Comparison of ENCODE assay signal across 9 cellular contexts in the genomic region with DNA sequence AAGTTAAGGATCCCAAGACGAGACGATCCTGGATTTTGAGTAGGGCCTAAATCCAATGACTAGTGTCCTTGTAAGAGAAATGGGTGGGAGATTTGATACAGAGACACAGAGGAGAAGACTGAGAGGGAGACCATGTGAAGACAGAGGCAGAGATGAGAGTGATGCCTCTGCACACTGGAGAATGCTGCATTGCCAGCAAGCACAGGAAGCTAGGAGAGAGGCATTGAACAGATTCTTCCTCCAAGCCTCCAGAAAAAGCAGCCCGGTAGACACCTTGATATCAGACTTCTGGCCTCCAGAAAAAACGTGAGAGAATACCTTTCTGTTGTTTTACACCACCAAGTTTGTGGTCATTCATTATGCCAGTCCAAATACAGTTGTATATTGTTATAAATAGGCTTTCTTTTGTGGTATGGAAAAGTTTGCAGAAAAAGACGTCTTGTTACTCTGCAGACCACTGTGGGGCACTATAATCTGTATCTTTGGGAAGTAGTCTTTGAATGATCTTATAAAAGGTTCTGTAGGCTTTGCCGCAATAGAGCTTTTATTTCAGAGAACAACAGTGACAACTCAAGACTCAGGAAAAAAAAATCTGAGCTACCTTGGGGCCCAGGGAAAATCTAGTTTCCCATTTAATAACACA. TPM values are rescaled to one million over a fixed set of nuclear protein-coding genes. Genes with fewer than 3 reads are reported as not detected.
A peak's percentile ranks its signal among the peaks of the same experiment; 100 is the strongest.
DNase-seq lines count a peak whose midpoint lies in the region; ATAC-seq and TF ChIP-seq lines count a peak whose summit lies in the region.
"Had no signal": no experiment of that assay in that cellular context is flagged by ENCODE, and none has a peak within 500 bp of the region (broad histone marks: within the 10 kb centered on the region; RNA-seq: fewer than 3 reads in every experiment).

No MANE protein-coding gene starts in this region.

- H3K9me3 Mint-ChIP-seq in CD4-positive, alpha-beta T cell, result no peaks in the 10 kb centered on the region
- H3K9me3 Mint-ChIP-seq: stimulated activated naive CD8-positive, alpha-beta T cell treated with anti-CD3 and anti-CD28 coated beads, Interleukin-15, Interleukin-2, amounts not matched to agents 100 ng/mL and 50 ng/mL, for 24 hours had no signal

- peaks cover 8% of the 10 kb centered on the region for H3K4me1 Mint-ChIP-seq in CD4-positive, alpha-beta T cell (ENCODE audit: low read depth)

- in situ Hi-C loops in astrocyte of the cerebellum (cut with HindIII; ENCODE audit: low sequenced_read_pairs), result no loop called here

- 37% methylated on average over 6 of the region's 6 CpGs for WGBS in right lobe of liver (ENCODE audit: insufficient coverage, low coverage, low lambda C conversion rate, missing lambda C conversion rate)
- 34 to 43% (median 37%) methylated on average over 6 of the region's 6 CpGs for WGBS in stomach, 5 donors
- WGBS in ovary, 3 donors, result 34 to 42% (median 36%) methylated on average over 6 of the region's 6 CpGs

- peak; percentile 29 for ATAC-seq in CD4-positive, alpha-beta T cell (ENCODE audit: poor library complexity)
- peak; percentile 50 for ATAC-seq in HG03175 (IDR thresholded peaks at IDR 0.05; ENCODE audit: unreplicated experiment)
- ATAC-seq in right lobe of liver, result peak; percentile 86 to 94 (median 90)
- ATAC-seq in HG02588 (IDR thresholded peaks at IDR 0.05; ENCODE audit: unreplicated experiment), result no peak

- H3K4me3 ChIP-seq in astrocyte of the cerebellum (ENCODE audit: low read depth, low read length) (no peak overlapping the region), right lobe of liver (peak overlapping the region in 2 of 3 donors; percentile 24 to 29), stomach (no peak overlapping the region), WERI-Rb-1 (ENCODE audit: low read depth, low read length) (no peak overlapping the region), ovary (no peak overlapping the region)

- intact Hi-C loops in CD4-positive, alpha-beta T cell (cut with DNase I, micrococcal nuclease), result loop anchor here (5.0 to 10.0 kb wide), 2 partner anchors 1355 to 1357 kb away; no protein-coding TSS in a partner anchor
- intact Hi-C loops in right lobe of liver (cut with DNase I), result no loop called here
- intact Hi-C loops in stomach (cut with DNase I; ENCODE audit: low total_unique reads), result no loop called here
- intact Hi-C loops in ovary (cut with DNase I), result loop anchor here in 1 of 4 donors (10.0 kb wide), 1 partner anchor 275 kb away; no protein-coding TSS in a partner anchor

- H3K36me3 ChIP-seq in right lobe of liver, result no peaks in the 10 kb centered on the region
- H3K36me3 ChIP-seq in stomach, result no peaks in the 10 kb centered on the region
- no peaks in the 10 kb centered on the region for H3K36me3 ChIP-seq in WERI-Rb-1
- no peaks in the 10 kb centered on the region for H3K36me3 ChIP-seq in ovary

- H3K4me1 ChIP-seq in right lobe of liver, result peaks cover 0 to 3% (median 0%) of the 10 kb centered on the region in 4 donors
- peaks cover 0 to 22% (median 11%) of the 10 kb centered on the region in 4 donors for H3K4me1 ChIP-seq in stomach
- no peaks in the 10 kb centered on the region for H3K4me1 ChIP-seq in ovary (ENCODE audit: insufficient read depth)

- no peak for DNase-seq in CD4-positive, alpha-beta T cell
- DNase-seq in astrocyte of the cerebellum (ENCODE audit: low read depth), result peak; percentile 27
- no peak for DNase-seq in right lobe of liver
- DNase-seq in stomach, result no peak
- no peak for DNase-seq in WERI-Rb-1
- no peak for DNase-seq in ovary

- H3K27ac Mint-ChIP-seq in CD4-positive, alpha-beta T cell, result no peak overlapping the region
- H3K27ac Mint-ChIP-seq: stimulated activated naive CD8-positive, alpha-beta T cell treated with anti-CD3 and anti-CD28 coated beads, Interleukin-15, Interleukin-2, amounts not matched to agents 100 ng/mL and 50 ng/mL, for 24 hours had no signal

- no peak overlapping the region for H3K27ac ChIP-seq in CD4-positive, alpha-beta T cell (ENCODE audit: low read depth, low read length)
- H3K27ac ChIP-seq in right lobe of liver, result peak overlapping the region in 1 of 3 donors; percentile 3
- H3K27ac ChIP-seq in stomach, result no peak overlapping the region
- H3K27ac ChIP-seq in WERI-Rb-1, result no peak overlapping the region
- no peak overlapping the region for H3K27ac ChIP-seq in ovary

- no peak overlapping the region for H3K4me3 Mint-ChIP-seq in CD4-positive, alpha-beta T cell
- H3K4me3 Mint-ChIP-seq: stimulated activated naive CD8-positive, alpha-beta T cell treated with anti-CD3 and anti-CD28 coated beads, Interleukin-15, Interleukin-2, amounts not matched to agents 100 ng/mL and 50 ng/mL, for 24 hours had no signal

- TF ChIP-seq POLR2A in right lobe of liver (IDR thresholded peaks at IDR 0.05) (no peak), stomach (IDR thresholded peaks at IDR 0.05) (no peak), ovary (IDR thresholded peaks at IDR 0.05) (no peak)

- H3K27me3 Mint-ChIP-seq in CD4-positive, alpha-beta T cell, result peaks cover 18% of the 10 kb centered on the region

- H3K9me3 ChIP-seq in CD4-positive, alpha-beta T cell (ENCODE audit: control insufficient read depth, low read length), result no peaks in the 10 kb centered on the region
- H3K9me3 ChIP-seq in right lobe of liver (no peaks in the 10 kb centered on the region), stomach (no peaks in the 10 kb centered on the region), WERI-Rb-1 (ENCODE audit: severe bottlenecking) (no peaks in the 10 kb centered on the region), ovary (no peaks in the 10 kb centered on the region)

- TF ChIP-seq CTCF in CD4-positive, alpha-beta T cell (IDR thresholded peaks at IDR 0.05), result peak; percentile 54
- peak; percentile 49 for TF ChIP-seq CTCF in astrocyte of the cerebellum (IDR thresholded peaks at IDR 0.05; ENCODE audit: low read depth, low read length, missing control alignments)
- peak; percentile 40 to 57 (median 49) for TF ChIP-seq CTCF in right lobe of liver (IDR thresholded peaks at IDR 0.05)
- TF ChIP-seq CTCF in stomach (IDR thresholded peaks at IDR 0.05), result peak in 1 of 7 experiments; percentile 15
- TF ChIP-seq CTCF in WERI-Rb-1 (IDR thresholded peaks at IDR 0.05; ENCODE audit: low read depth, low read length), result no peak
- TF ChIP-seq CTCF in ovary (IDR thresholded peaks at IDR 0.05), result no peak

- POLR2A ChIA-PET in CD4-positive, alpha-beta T cell (lab: Charles Lee), result interaction anchor here (0.7 kb wide), 1 partner anchor 9 kb away, joined by 3 read pairs; no protein-coding TSS in a partner anchor

- H3K36me3 Mint-ChIP-seq in CD4-positive, alpha-beta T cell (ENCODE audit: low read depth), result no peaks in the 10 kb centered on the region

- H3K27me3 ChIP-seq in CD4-positive, alpha-beta T cell (ENCODE audit: control insufficient read depth, insufficient read depth, low read length), result no peaks in the 10 kb centered on the region
- H3K27me3 ChIP-seq in right lobe of liver (no peaks in the 10 kb centered on the region), stomach (no peaks in the 10 kb centered on the region), WERI-Rb-1 (ENCODE audit: insufficient read depth, low read depth, severe bottlenecking) (no peaks in the 10 kb centered on the region), ovary (no peaks in the 10 kb centered on the region)

- CTCF ChIA-PET in CD4-positive, alpha-beta T cell (lab: Charles Lee), result interaction anchor here (1.1 to 1.3 kb wide), 2 partner anchors 10 to 18 kb away, joined by 3 read pairs; partner anchors contain the start of gene RFC3

- TF ChIP-seq EP300 in stomach (IDR thresholded peaks at IDR 0.05), result no peak
- no peak for TF ChIP-seq EP300 in ovary (IDR thresholded peaks at IDR 0.05)

RNA-seq across cellular contexts. Expression of gene RFC3, which starts 17.9 kb away (rescaled TPM):
- 1 to 10 TPM; 4.5 TPM for total RNA-seq in CD4-positive, alpha-beta T cell
- total RNA-seq in right lobe of liver, result 1 to 10 TPM; 1.6 to 10.0 (median 2.4) TPM
- 10 to 100 TPM in 2 of 5 donors, 1 to 10 TPM in 2, under 1 TPM in 1; 0.58 to 27.7 (median 9.9) TPM for total RNA-seq in stomach
- 1 to 10 TPM; 4.2 to 7.5 (median 5.5) TPM for polyA plus RNA-seq in stomach
- total RNA-seq in ovary, result 1 to 10 TPM; 6.9 to 9.4 (median 7.6) TPM
- 1 to 10 TPM; 6.9 to 7.1 TPM for polyA plus RNA-seq in ovary

Comparison
In these comparisons a context has a peak if more than half of its experiments do, and no peak if none do; other contexts are left out.
1. CTCF ChIP-seq: peak in CD4-positive, alpha-beta T cell (single experiment), astrocyte of the cerebellum (single experiment) and right lobe of liver (4 of 4); none in WERI-Rb-1 (single experiment) and ovary (0 of 3).
2. H3K4me3 ChIP-seq: peak in right lobe of liver (2 of 3); none in astrocyte of the cerebellum (single experiment), stomach (0 of 4), WERI-Rb-1 (single experiment) and ovary (single experiment).
3. intact Hi-C loops: an anchor here in CD4-positive, alpha-beta T cell (5.0 to 10.0 kb wide); none called in right lobe of liver and stomach.